Comparison of ENCODE assay signal across 1 cellular context in the genomic region with DNA sequence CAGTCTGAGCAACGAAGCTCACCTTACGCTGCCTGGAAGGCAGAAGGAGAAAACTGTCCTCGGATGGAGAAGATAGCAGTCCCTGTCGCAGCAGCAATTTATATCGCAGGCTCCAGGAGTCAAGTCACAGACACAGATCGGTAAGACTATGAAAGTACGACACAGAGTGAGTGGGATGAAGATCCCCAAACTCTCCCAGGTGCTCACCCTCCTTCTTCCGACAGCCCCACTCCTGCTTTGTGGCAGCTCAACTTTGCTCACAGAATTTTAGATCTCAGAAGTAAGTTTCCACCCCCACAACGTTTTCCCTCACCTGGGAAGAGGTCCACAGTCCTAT.
A peak's percentile ranks its signal among the peaks of the same experiment; 100 is the strongest.
TF ChIP-seq lines count a peak whose summit lies in the region.

No MANE protein-coding gene starts in this region.

TF ChIP-seq in HepG2, 621 proteins besides CTCF, POLR2A, EP300 and RAD21:
- TF ChIP-seq ZNF749 (CRISPR knock-in tag; IDR thresholded peaks at IDR 0.05; ENCODE audit: borderline replicate concordance) (peak; percentile 23; the same call in 1 of the 2 replicates), SOX6 (IDR thresholded peaks at IDR 0.05) (no peak), SOX6 (CRISPR knock-in tag; IDR thresholded peaks at IDR 0.05) (no peak), GLI4 (CRISPR knock-in tag; IDR thresholded peaks at IDR 0.05; ENCODE audit: borderline replicate concordance) (0 out of 2 replicates have a peak, but pooled peaks have one; percentile 36), SRSF9 (IDR thresholded peaks at IDR 0.05; ENCODE audit: borderline replicate concordance, insufficient read depth, low read depth, low read length, poor library complexity, severe bottlenecking) (no peak), ZSCAN30 (CRISPR knock-in tag; IDR thresholded peaks at IDR 0.05) (no peak), ZNF607 (CRISPR knock-in tag; IDR thresholded peaks at IDR 0.05; ENCODE audit: borderline replicate concordance) (0 out of 2 replicates have a peak, but pooled peaks have one; percentile 38)
- TF ChIP-seq, protein P1, sequence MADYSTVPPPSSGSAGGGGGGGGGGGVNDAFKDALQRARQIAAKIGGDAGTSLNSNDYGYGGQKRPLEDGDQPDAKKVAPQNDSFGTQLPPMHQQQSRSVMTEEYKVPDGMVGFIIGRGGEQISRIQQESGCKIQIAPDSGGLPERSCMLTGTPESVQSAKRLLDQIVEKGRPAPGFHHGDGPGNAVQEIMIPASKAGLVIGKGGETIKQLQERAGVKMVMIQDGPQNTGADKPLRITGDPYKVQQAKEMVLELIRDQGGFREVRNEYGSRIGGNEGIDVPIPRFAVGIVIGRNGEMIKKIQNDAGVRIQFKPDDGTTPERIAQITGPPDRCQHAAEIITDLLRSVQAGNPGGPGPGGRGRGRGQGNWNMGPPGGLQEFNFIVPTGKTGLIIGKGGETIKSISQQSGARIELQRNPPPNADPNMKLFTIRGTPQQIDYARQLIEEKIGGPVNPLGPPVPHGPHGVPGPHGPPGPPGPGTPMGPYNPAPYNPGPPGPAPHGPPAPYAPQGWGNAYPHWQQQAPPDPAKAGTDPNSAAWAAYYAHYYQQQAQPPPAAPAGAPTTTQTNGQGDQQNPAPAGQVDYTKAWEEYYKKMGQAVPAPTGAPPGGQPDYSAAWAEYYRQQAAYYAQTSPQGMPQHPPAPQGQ (CRISPR knock-in tag; IDR thresholded peaks at IDR 0.05; ENCODE audit: borderline replicate concordance): 0 out of 2 replicates have a peak, but pooled peaks have one; percentile 62
- TF ChIP-seq, protein P2, sequence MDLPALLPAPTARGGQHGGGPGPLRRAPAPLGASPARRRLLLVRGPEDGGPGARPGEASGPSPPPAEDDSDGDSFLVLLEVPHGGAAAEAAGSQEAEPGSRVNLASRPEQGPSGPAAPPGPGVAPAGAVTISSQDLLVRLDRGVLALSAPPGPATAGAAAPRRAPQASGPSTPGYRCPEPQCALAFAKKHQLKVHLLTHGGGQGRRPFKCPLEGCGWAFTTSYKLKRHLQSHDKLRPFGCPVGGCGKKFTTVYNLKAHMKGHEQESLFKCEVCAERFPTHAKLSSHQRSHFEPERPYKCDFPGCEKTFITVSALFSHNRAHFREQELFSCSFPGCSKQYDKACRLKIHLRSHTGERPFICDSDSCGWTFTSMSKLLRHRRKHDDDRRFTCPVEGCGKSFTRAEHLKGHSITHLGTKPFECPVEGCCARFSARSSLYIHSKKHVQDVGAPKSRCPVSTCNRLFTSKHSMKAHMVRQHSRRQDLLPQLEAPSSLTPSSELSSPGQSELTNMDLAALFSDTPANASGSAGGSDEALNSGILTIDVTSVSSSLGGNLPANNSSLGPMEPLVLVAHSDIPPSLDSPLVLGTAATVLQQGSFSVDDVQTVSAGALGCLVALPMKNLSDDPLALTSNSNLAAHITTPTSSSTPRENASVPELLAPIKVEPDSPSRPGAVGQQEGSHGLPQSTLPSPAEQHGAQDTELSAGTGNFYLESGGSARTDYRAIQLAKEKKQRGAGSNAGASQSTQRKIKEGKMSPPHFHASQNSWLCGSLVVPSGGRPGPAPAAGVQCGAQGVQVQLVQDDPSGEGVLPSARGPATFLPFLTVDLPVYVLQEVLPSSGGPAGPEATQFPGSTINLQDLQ (CRISPR knock-in tag; IDR thresholded peaks at IDR 0.05): 0 out of 2 replicates have a peak, but pooled peaks have one; percentile 61
- TF ChIP-seq, protein P3, sequence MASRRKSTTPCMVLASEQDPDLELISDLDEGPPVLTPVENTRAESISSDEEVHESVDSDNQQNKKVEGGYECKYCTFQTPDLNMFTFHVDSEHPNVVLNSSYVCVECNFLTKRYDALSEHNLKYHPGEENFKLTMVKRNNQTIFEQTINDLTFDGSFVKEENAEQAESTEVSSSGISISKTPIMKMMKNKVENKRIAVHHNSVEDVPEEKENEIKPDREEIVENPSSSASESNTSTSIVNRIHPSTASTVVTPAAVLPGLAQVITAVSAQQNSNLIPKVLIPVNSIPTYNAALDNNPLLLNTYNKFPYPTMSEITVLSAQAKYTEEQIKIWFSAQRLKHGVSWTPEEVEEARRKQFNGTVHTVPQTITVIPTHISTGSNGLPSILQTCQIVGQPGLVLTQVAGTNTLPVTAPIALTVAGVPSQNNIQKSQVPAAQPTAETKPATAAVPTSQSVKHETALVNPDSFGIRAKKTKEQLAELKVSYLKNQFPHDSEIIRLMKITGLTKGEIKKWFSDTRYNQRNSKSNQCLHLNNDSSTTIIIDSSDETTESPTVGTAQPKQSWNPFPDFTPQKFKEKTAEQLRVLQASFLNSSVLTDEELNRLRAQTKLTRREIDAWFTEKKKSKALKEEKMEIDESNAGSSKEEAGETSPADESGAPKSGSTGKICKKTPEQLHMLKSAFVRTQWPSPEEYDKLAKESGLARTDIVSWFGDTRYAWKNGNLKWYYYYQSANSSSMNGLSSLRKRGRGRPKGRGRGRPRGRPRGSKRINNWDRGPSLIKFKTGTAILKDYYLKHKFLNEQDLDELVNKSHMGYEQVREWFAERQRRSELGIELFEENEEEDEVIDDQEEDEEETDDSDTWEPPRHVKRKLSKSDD (CRISPR knock-in tag; IDR thresholded peaks at IDR 0.05; ENCODE audit: low read depth): 0 out of 2 replicates have a peak, but pooled peaks have one; percentile 37
